In the genomic region with DNA sequence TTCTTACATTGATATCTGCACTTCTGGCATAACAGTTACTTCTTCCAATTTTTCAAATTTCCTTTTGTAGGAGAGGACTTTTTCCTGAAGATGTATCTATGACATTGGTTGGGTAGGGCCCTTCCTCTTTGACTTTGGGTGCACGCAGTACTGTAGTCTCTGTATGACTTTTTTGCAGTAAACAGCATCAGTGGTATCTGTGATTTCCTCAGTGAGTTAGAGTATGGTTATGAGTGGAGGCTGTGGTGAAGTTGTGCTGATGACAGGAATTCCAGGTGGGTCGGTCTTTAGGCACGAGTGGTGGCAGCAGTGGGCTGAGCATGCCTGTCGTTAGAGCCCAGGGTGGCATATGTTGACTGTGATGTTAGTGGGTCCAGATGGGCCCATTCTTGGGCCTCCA, we compare ENCODE assay signal across 18 cellular contexts. TPM values are rescaled to one million over a fixed set of nuclear protein-coding genes. Genes with fewer than 3 reads are reported as not detected.
DNase-seq lines count a peak whose midpoint lies in the region; ATAC-seq lines count a peak whose summit lies in the region.
"Had no signal": no experiment of that assay in that cellular context is flagged by ENCODE, and none has a peak within 500 bp of the region (broad histone marks: within the 10 kb centered on the region; RNA-seq: fewer than 3 reads in every experiment).

No MANE protein-coding gene starts in this region.

- intact Hi-C loops in activated CD4-positive, alpha-beta T cell treated with anti-CD3 and anti-CD28 coated beads for 36 hours (cut with DNase I, micrococcal nuclease): no loop called here

- H3K4me3 Mint-ChIP-seq in activated CD4-positive, alpha-beta T cell treated with anti-CD3 and anti-CD28 coated beads for 36 hours: no peak overlapping the region
- no peak overlapping the region for H3K4me3 Mint-ChIP-seq in activated T-helper 17 cell treated with anti-CD3 and anti-CD28 coated beads, Interleukin-2, amount 50 U/mL, for 72 hours
- H3K4me3 Mint-ChIP-seq: B cell; CD4-positive, alpha-beta T cell; CD8-positive, alpha-beta T cell had no signal

- DNase-seq in activated CD4-positive, alpha-beta T cell treated with anti-CD3 and anti-CD28 coated beads for 36 hours: no peak
- no peak for DNase-seq in activated CD4-positive, alpha-beta T cell treated with anti-CD3 and anti-CD28 coated beads, Interleukin-2, amount 50 U/mL, for 4 hours
- DNase-seq in activated CD8-positive, alpha-beta memory T cell treated with anti-CD3 and anti-CD28 coated beads, Interleukin-2, amount 50 U/mL, for 4 hours: no peak
- DNase-seq: AML-193; Caco-2; Calu3; CD4-positive, alpha-beta T cell; CD8-positive, alpha-beta T cell; DMS79 treated with DMSO at 0.1 percent for 48 hours; GF-D8 had no signal

- H3K27ac Mint-ChIP-seq in activated CD4-positive, alpha-beta T cell treated with anti-CD3 and anti-CD28 coated beads for 36 hours: no peak overlapping the region
- H3K27ac Mint-ChIP-seq in activated T-helper 17 cell treated with anti-CD3 and anti-CD28 coated beads, Interleukin-2, amount 50 U/mL, for 72 hours: no peak overlapping the region
- H3K27ac Mint-ChIP-seq: B cell; CD4-positive, alpha-beta T cell; CD8-positive, alpha-beta T cell had no signal

- H3K27ac ChIP-seq in temporal lobe (ENCODE audit: low read depth, low read length): peak overlapping the region; percentile 10
- H3K27ac ChIP-seq: 22Rv1; A549; BLaER1 treated with 17β-estradiol and CSF1 and Interleukin-3, amounts not matched to agents 10 nM and 100 nM; C4-2B had no signal

- no peaks in the 10 kb centered on the region for H3K27me3 Mint-ChIP-seq in activated CD4-positive, alpha-beta T cell treated with anti-CD3 and anti-CD28 coated beads for 36 hours
- H3K27me3 Mint-ChIP-seq in activated T-helper 17 cell treated with anti-CD3 and anti-CD28 coated beads, Interleukin-2, amount 50 U/mL, for 72 hours: no peaks in the 10 kb centered on the region
- H3K27me3 Mint-ChIP-seq: CD4-positive, alpha-beta T cell had no signal

- ATAC-seq in activated CD4-positive, alpha-beta T cell treated with anti-CD3 and anti-CD28 coated beads for 36 hours: peak; percentile 33
- peak; percentile 9 for ATAC-seq in activated T-helper 17 cell treated with anti-CD3 and anti-CD28 coated beads, Interleukin-2, amount 50 U/mL, for 72 hours (replicated peaks)
- ATAC-seq: A549; CD8-positive, alpha-beta T cell had no signal

- H3K36me3 Mint-ChIP-seq in activated CD4-positive, alpha-beta T cell treated with anti-CD3 and anti-CD28 coated beads for 36 hours (ENCODE audit: low read depth): peaks cover 3% of the 10 kb centered on the region
- no peaks in the 10 kb centered on the region for H3K36me3 Mint-ChIP-seq in activated T-helper 17 cell treated with anti-CD3 and anti-CD28 coated beads, Interleukin-2, amount 50 U/mL, for 72 hours (ENCODE audit: low read depth)

- POLR2A ChIA-PET in activated CD4-positive, alpha-beta T cell treated with anti-CD3 and anti-CD28 coated beads for 36 hours (lab: Charles Lee): no interaction called here

- H3K9me3 Mint-ChIP-seq in activated CD4-positive, alpha-beta T cell treated with anti-CD3 and anti-CD28 coated beads for 36 hours (ENCODE audit: low read depth): peaks cover 5% of the 10 kb centered on the region
- H3K9me3 Mint-ChIP-seq in activated T-helper 17 cell treated with anti-CD3 and anti-CD28 coated beads, Interleukin-2, amount 50 U/mL, for 72 hours: peaks cover 8% of the 10 kb centered on the region

- CTCF ChIA-PET in activated CD4-positive, alpha-beta T cell treated with anti-CD3 and anti-CD28 coated beads for 36 hours (lab: Charles Lee): no interaction called here

- H3K4me1 Mint-ChIP-seq in activated CD4-positive, alpha-beta T cell treated with anti-CD3 and anti-CD28 coated beads for 36 hours: no peaks in the 10 kb centered on the region
- peaks cover 3% of the 10 kb centered on the region for H3K4me1 Mint-ChIP-seq in activated T-helper 17 cell treated with anti-CD3 and anti-CD28 coated beads, Interleukin-2, amount 50 U/mL, for 72 hours
- H3K4me1 Mint-ChIP-seq: B cell had no signal

RNA-seq across cellular contexts. Expression of a gene that starts 17.6 kb away (rescaled TPM):
- 1 to 10 TPM; 1.6 to 1.7 TPM for total RNA-seq in activated CD4-positive, alpha-beta T cell treated with anti-CD3 and anti-CD28 coated beads for 36 hours
- total RNA-seq in activated T-helper 17 cell treated with anti-CD3 and anti-CD28 coated beads, Interleukin-2, amount 50 U/mL, for 72 hours: 1 to 10 TPM; 1.1 to 2.8 TPM
- 4.2 TPM for total RNA-seq in temporal lobe
- total RNA-seq: A172 had no signal
